Comparison of ENCODE assay signal across 1 cellular context in the genomic region with DNA sequence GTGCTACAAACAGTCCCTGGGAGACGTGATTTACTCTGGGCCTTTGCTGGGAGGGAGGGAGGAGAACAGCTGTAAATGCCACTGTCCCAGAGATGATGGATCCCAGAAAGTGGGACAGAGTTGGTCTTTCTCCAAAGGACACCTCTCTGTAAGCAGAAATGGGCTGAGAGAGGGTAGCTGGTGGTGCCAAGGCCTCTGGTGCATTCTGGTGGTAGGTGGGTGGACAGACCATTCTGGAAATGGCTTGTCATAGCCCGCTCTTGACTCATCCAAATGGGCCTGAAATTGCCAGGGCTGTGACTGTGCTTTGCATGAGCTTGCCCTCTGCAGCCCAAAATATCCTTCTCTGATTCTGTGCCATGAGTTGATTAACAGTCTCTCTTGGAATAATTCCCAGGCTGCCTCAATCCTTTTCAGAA.
TF ChIP-seq lines count a peak whose summit lies in the region.

No MANE protein-coding gene starts in this region.

TF ChIP-seq in IMR-90, 13 proteins besides CTCF, POLR2A, EP300 and RAD21 (continued from another document):
- TF ChIP-seq MXI1 (IDR thresholded peaks at IDR 0.05; ENCODE audit: borderline replicate concordance, low read depth, low read length) (no peak), SMC3 (IDR thresholded peaks at IDR 0.05; ENCODE audit: low read depth, low read length) (no peak), CHD1 (IDR thresholded peaks at IDR 0.05; ENCODE audit: low read depth, low read length) (no peak), RCOR1 (IDR thresholded peaks at IDR 0.05; ENCODE audit: insufficient replicate concordance, low read length) (no peak), MAFK (IDR thresholded peaks at IDR 0.05; ENCODE audit: low read depth, low read length) (no peak)
